27 cellular contexts compared by ENCODE assay signal in the genomic region with DNA sequence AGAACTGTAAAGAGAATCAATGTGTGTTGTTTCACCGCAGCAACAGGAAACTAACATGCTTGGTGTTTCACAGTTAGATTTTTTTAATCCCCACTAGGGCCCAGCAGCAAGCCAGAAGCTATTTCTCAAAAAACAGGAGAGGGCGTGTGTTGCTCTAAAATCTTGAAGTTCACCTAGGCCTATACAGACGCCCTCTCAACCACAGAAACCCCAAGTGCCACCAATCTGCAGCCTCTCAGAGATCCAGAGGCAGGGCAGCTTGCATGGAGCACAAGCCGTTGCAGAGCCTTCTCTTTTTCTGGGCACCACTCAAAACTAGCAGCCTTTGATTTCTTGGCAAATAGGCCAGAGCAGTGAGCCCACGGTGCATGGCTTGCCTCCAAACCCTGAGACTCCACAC.
DNase-seq lines count a peak whose midpoint lies in the region; ATAC-seq, FAIRE-seq and TF ChIP-seq lines count a peak whose summit lies in the region.
"Had no signal": no experiment of that assay in that cellular context is flagged by ENCODE, and none has a peak within 500 bp of the region (broad histone marks: within the 10 kb centered on the region; RNA-seq: fewer than 3 reads in every experiment).

No MANE protein-coding gene starts in this region.

- no peaks in the 10 kb centered on the region for H3K36me3 ChIP-seq in mesendoderm (ENCODE audit: control insufficient read depth, insufficient read depth, low read length)
- H3K36me3 ChIP-seq: heart right ventricle, lower lobe of right lung, WERI-Rb-1 had no signal

- no peak for FAIRE-seq in GM12892 (lab: Jason Lieb, UNC)
- FAIRE-seq: frontal cortex had no signal

- no peak overlapping the region for H4K5ac ChIP-seq in mesendoderm (ENCODE audit: low read length)

- ATAC-seq in GM21529 (IDR thresholded peaks at IDR 0.05; ENCODE audit: unreplicated experiment) = no peak
- ATAC-seq: activated T-cell treated with anti-CD3 and anti-CD28 coated beads, Interleukin-2, amount 50 U/mL, for 72 hours; heart right ventricle; lower lobe of right lung; naive thymus-derived CD8-positive, alpha-beta T cell; stimulated activated memory B cell treated with anti-CD40 and anti-IgM and Interleukin-4, amounts not matched to agents 10 μg/mL and 1 μg/mL and 100 μg/mL, for 72 hours had no signal

- H3K79me1 ChIP-seq in mesendoderm (ENCODE audit: low read length) = no peaks in the 10 kb centered on the region

- H3K56ac ChIP-seq in mesendoderm (ENCODE audit: low read length) = no peak overlapping the region

- H3K23ac ChIP-seq in mesendoderm (ENCODE audit: low read length) = no peak overlapping the region

- in situ Hi-C loops in G401 (cut with HindIII; ENCODE audit: low sequenced_read_pairs) = no loop called here

- no peak overlapping the region for H3K18ac ChIP-seq in mesendoderm (ENCODE audit: low read length)

- H3K4me3 ChIP-seq in mesendoderm (ENCODE audit: low read length) = no peak overlapping the region
- H3K4me3 ChIP-seq: heart right ventricle, lower lobe of right lung had no signal

- no peak overlapping the region for H2BK120ac ChIP-seq in mesendoderm (ENCODE audit: low read depth, low read length)

- H3K27me3 ChIP-seq in mesendoderm (ENCODE audit: insufficient read depth, low read length, poor library complexity) = no peaks in the 10 kb centered on the region

- H2AK5ac ChIP-seq in mesendoderm (ENCODE audit: low read length) = no peak overlapping the region

- no peaks in the 10 kb centered on the region for H3K79me2 ChIP-seq in mesendoderm (ENCODE audit: control insufficient read depth, insufficient read depth, low read length)

- WGBS in mesendoderm (ENCODE audit: extremely low coverage, insufficient coverage, low lambda C conversion rate) = no CpG with 5 or more reads among the region's 5 CpGs

- H3K9ac ChIP-seq in mesendoderm (ENCODE audit: low read length) = no peak overlapping the region

- no peak overlapping the region for H3K4ac ChIP-seq in mesendoderm (ENCODE audit: low read depth, low read length)

- DNase-seq in G401 (ENCODE audit: low spot score) (peak; percentile 24), MV-4-11 (lab: John Stamatoyannopoulos, UW) (peak; percentile 78), cerebellar cortex (ENCODE audit: low spot score) (peak; percentile 15), mesendoderm (peak; percentile 9), GM12892 (ENCODE audit: insufficient read length) (no peak), HPDE6-E6E7 (ENCODE audit: extremely low spot score) (no peak), OCI-M1 (lab: John Stamatoyannopoulos, UW) (no peak)
- DNase-seq: activated CD4-positive, alpha-beta T cell treated with anti-CD3 and anti-CD28 coated beads for 48 hours; activated naive CD4-positive, alpha-beta T cell treated with Interleukin-2 at 50 U/mL for 16 hours; activated T-cell treated with anti-CD3 and anti-CD28 coated beads, Interleukin-2, amount 50 U/mL, for 72 hours; C1 segment of cervical spinal cord; caudate nucleus; GDM1; heart right ventricle; KG1; kidney glomerular epithelial cell; lower lobe of right lung; NCI-H1092; NCI-H1694; NCI-H82; T1000; trophoblast cell; WERI-Rb-1 had no signal

- no peak overlapping the region for H2BK5ac ChIP-seq in mesendoderm (ENCODE audit: low read length)

- no peak overlapping the region for H2BK15ac ChIP-seq in mesendoderm (replicated peaks; ENCODE audit: low read depth)

- H4K8ac ChIP-seq in mesendoderm (ENCODE audit: low read depth, low read length) = no peak overlapping the region

- H3K27ac ChIP-seq in mesendoderm (ENCODE audit: low read depth, low read length) = no peak overlapping the region
- H3K27ac ChIP-seq: heart right ventricle, lower lobe of right lung, WERI-Rb-1 had no signal

- no peak overlapping the region for H3K4me2 ChIP-seq in mesendoderm (ENCODE audit: low read length)

- TF ChIP-seq POLR2A in GM12892 (IDR thresholded peaks at IDR 0.05; ENCODE audit: low read depth, low read length) = no peak

- no peaks in the 10 kb centered on the region for H3K4me1 ChIP-seq in mesendoderm (ENCODE audit: control insufficient read depth, low read depth, low read length)
- H3K4me1 ChIP-seq: heart right ventricle, lower lobe of right lung had no signal

Comparison
In these comparisons a context has a peak if more than half of its experiments do, and no peak if none do; other contexts are left out.
1. DNase-seq: peak in G401 (single experiment), MV-4-11 (single experiment), cerebellar cortex (single experiment) and mesendoderm (single experiment); none in GM12892 (single experiment), HPDE6-E6E7 (single experiment) and OCI-M1 (single experiment).